9 cellular contexts compared by ENCODE assay signal in the genomic region with DNA sequence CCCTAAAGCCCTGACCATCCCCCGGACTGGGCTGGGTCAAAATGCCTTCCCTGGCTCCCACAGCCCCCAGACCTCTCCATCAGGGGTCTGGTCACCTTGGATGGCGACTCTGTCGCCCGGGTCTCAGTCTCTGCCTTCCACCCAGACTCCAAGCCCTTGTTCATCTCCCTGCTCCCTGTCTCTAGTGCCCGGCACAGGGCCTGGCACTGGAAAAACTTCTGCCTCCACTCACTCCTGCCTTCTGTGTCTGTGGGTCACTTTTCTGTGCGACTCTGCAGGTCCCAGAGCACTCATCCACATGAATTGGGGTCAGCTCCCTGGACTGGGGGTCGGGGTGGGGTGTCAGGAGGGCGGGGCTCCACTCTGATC. TPM values are rescaled to one million over a fixed set of nuclear protein-coding genes. Genes with fewer than 3 reads are reported as not detected.
DNase-seq lines count a peak whose midpoint lies in the region; ATAC-seq and TF ChIP-seq lines count a peak whose summit lies in the region.
"Had no signal": no experiment of that assay in that cellular context is flagged by ENCODE, and none has a peak within 500 bp of the region (broad histone marks: within the 10 kb centered on the region; RNA-seq: fewer than 3 reads in every experiment).

No MANE protein-coding gene starts in this region.

- H3K4me3 ChIP-seq in kidney epithelial cell (ENCODE audit: low read depth, low read length) (peak overlapping the region; percentile 60), suprapubic skin (peak overlapping the region; percentile 79)

- 5 to 11% (median 6%) methylated on average over 8 of the region's 8 CpGs for WGBS in adipose tissue, 3 donors
- WGBS in suprapubic skin = 35% methylated on average over 5 of the region's 8 CpGs

- TF ChIP-seq EP300 in suprapubic skin (IDR thresholded peaks at IDR 0.05) = no peak

- ATAC-seq in HG03571 (IDR thresholded peaks at IDR 0.05; ENCODE audit: unreplicated experiment) = no peak

- H3K27me3 ChIP-seq in kidney epithelial cell (ENCODE audit: control insufficient read depth, insufficient read depth, low read length) (no peaks in the 10 kb centered on the region), suprapubic skin (no peaks in the 10 kb centered on the region)

- H3K9me3 ChIP-seq in suprapubic skin = no peaks in the 10 kb centered on the region

- no peak for TF ChIP-seq POLR2A in suprapubic skin (IDR thresholded peaks at IDR 0.05)

- TF ChIP-seq CTCF in kidney epithelial cell (IDR thresholded peaks at IDR 0.05; ENCODE audit: insufficient read depth, low read length, poor library complexity, severe bottlenecking) (no peak), suprapubic skin (IDR thresholded peaks at IDR 0.05) (no peak)

- H3K4me1 ChIP-seq in suprapubic skin = peaks cover 55% of the 10 kb centered on the region

- peak overlapping the region; percentile 89 for H3K4me3 Mint-ChIP-seq in T-helper 2 cell treated with Interferon-gamma antibody and Interleukin-4, amounts not matched to agents 5 μg/mL and 100 μg/mL, for 36 hours

- H3K36me3 ChIP-seq in kidney epithelial cell (ENCODE audit: control insufficient read depth, insufficient read depth, low read length) (peaks cover 1% of the 10 kb centered on the region), suprapubic skin (no peaks in the 10 kb centered on the region)

- H3K27ac ChIP-seq in adipose tissue (ENCODE audit: low read depth, low read length) = peak overlapping the region; percentile 60
- peak overlapping the region; percentile 97 for H3K27ac ChIP-seq in suprapubic skin

- peaks cover 2% of the 10 kb centered on the region for H3K36me3 Mint-ChIP-seq in T-helper 2 cell treated with Interferon-gamma antibody and Interleukin-4, amounts not matched to agents 5 μg/mL and 100 μg/mL, for 36 hours (ENCODE audit: low read depth)

- H3K4me1 Mint-ChIP-seq in T-helper 2 cell treated with Interferon-gamma antibody and Interleukin-4, amounts not matched to agents 5 μg/mL and 100 μg/mL, for 36 hours (ENCODE audit: low read depth) = peaks cover 26% of the 10 kb centered on the region

- peak overlapping the region; percentile 91 for H3K27ac Mint-ChIP-seq in T-helper 2 cell treated with Interferon-gamma antibody and Interleukin-4, amounts not matched to agents 5 μg/mL and 100 μg/mL, for 36 hours

- DNase-seq in T-helper 2 cell treated with Interferon-gamma antibody and Interleukin-4, amounts not matched to agents 5 μg/mL and 100 μg/mL, for 36 hours (ENCODE audit: low spot score) = no peak
- DNase-seq in T-helper 2 cell = no peak
- DNase-seq in kidney epithelial cell (ENCODE audit: low read depth) = no peak
- no peak for DNase-seq in suprapubic skin (ENCODE audit: low spot score in 2 of 2)
- no peak for DNase-seq in NCI-H2081 treated with DMSO at 0.1 percent for 48 hours (lab: John Stamatoyannopoulos, UW)
- no peak for DNase-seq in NOMO-1 treated with DMSO at 0.1 percent for 48 hours (lab: John Stamatoyannopoulos, UW; ENCODE audit: unreplicated experiment)

- no peaks in the 10 kb centered on the region for H3K27me3 Mint-ChIP-seq in T-helper 2 cell treated with Interferon-gamma antibody and Interleukin-4, amounts not matched to agents 5 μg/mL and 100 μg/mL, for 36 hours (ENCODE audit: low read depth)

- H3K9me3 Mint-ChIP-seq in T-helper 2 cell treated with Interferon-gamma antibody and Interleukin-4, amounts not matched to agents 5 μg/mL and 100 μg/mL, for 36 hours = no peaks in the 10 kb centered on the region

RNA-seq across cellular contexts. Expression of a gene that starts 1.1 kb away (rescaled TPM):
- polyA plus RNA-seq in adipose tissue = 10 to 100 TPM; 14.8 to 29.8 (median 28.2) TPM
- total RNA-seq in kidney epithelial cell (26.6 and 38.3 TPM in 2 replicates), suprapubic skin (10 to 100 TPM in 3 of 4 donors, 1 to 10 TPM in 1; 9.6 to 16.3 (median 14.3) TPM)

RNA-seq across cellular contexts. Expression of a gene that starts 21.1 kb away (rescaled TPM):
- 10 to 100 TPM; 13.7 to 32.2 (median 14.9) TPM for polyA plus RNA-seq in adipose tissue
- 35.9 and 40.0 TPM in 2 replicates for total RNA-seq in kidney epithelial cell
- 10 to 100 TPM; 12.9 to 34.8 (median 21.2) TPM for total RNA-seq in suprapubic skin

RNA-seq across cellular contexts. Expression of a gene that starts 55.8 kb away (rescaled TPM):
- not detected for polyA plus RNA-seq in adipose tissue
- total RNA-seq in kidney epithelial cell = not detected in 2 replicates
- total RNA-seq in suprapubic skin = not detected
- total RNA-seq: HT1080 had no signal
